ENCODE assay signal across 1 cellular context in genomic region chr13:98203641-98204326, GRCh38.
TF ChIP-seq lines count a peak whose summit lies in the region.

No MANE protein-coding gene starts in this region.

TF ChIP-seq in IMR-90, 13 proteins besides CTCF, POLR2A, EP300 and RAD21:
- TF ChIP-seq SMC3 (IDR thresholded peaks at IDR 0.05; ENCODE audit: low read depth, low read length) (no peak), NFE2L2 (IDR thresholded peaks at IDR 0.05; ENCODE audit: low read depth, low read length) (no peak), BHLHE40 (IDR thresholded peaks at IDR 0.05; ENCODE audit: low read depth, low read length) (no peak), MAZ (IDR thresholded peaks at IDR 0.05; ENCODE audit: borderline replicate concordance, low read depth, low read length) (no peak), ELK1 (IDR thresholded peaks at IDR 0.05; ENCODE audit: borderline replicate concordance, low read depth, low read length) (no peak), RCOR1 (IDR thresholded peaks at IDR 0.05; ENCODE audit: insufficient replicate concordance, low read length) (no peak), FOS (IDR thresholded peaks at IDR 0.05; ENCODE audit: low read depth, low read length) (no peak), RFX5 (IDR thresholded peaks at IDR 0.05; ENCODE audit: low read depth, low read length) (no peak), CHD1 (IDR thresholded peaks at IDR 0.05; ENCODE audit: low read depth, low read length) (no peak), MXI1 (IDR thresholded peaks at IDR 0.05; ENCODE audit: borderline replicate concordance, low read depth, low read length) (no peak), MAFK (IDR thresholded peaks at IDR 0.05; ENCODE audit: low read depth, low read length) (no peak), CEBPB (IDR thresholded peaks at IDR 0.05; ENCODE audit: low read depth, low read length) (no peak)
- TF ChIP-seq, protein P1, sequence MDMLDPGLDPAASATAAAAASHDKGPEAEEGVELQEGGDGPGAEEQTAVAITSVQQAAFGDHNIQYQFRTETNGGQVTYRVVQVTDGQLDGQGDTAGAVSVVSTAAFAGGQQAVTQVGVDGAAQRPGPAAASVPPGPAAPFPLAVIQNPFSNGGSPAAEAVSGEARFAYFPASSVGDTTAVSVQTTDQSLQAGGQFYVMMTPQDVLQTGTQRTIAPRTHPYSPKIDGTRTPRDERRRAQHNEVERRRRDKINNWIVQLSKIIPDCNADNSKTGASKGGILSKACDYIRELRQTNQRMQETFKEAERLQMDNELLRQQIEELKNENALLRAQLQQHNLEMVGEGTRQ (IDR thresholded peaks at IDR 0.05; ENCODE audit: low read depth, low read length), result no peak
